Comparison of ENCODE assay signal across 9 cellular contexts in the genomic region with DNA sequence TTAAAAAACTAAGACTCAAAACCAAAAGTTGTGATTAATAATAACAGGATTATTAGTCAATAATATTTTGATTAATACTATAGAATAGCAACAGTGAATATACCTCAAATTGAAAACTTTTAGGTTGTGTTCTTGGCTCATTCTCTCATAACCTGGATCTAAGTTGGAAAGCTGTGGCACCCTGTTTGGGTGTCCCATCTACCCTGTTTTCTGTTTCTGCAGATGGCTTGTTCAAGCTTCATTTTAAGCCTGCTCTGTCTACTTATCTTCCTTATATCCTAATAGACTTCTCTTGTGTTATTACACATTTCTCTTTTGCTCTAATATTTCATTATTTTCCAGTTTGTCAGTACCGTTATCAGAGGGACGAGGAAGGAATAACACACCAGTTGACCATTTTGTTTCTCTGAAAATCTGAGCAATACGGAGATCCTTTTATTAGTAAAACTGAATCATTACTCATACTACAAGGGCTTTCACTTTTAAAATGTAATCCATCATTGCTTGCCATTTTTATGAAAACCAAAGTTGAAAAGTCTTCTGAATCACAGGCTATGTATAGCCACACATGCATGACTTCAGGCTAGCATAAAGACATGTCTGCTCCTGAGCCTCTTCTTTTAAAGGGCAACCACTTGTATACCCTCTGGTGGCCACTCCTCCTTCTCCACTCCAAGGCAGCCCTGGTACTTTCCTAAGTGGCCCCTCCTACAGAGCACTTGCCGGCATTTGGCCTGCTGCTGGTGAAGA. TPM values are rescaled to one million over a fixed set of nuclear protein-coding genes. Genes with fewer than 3 reads are reported as not detected.
DNase-seq lines count a peak whose midpoint lies in the region; ATAC-seq and TF ChIP-seq lines count a peak whose summit lies in the region.
"Had no signal": no experiment of that assay in that cellular context is flagged by ENCODE, and none has a peak within 500 bp of the region (broad histone marks: within the 10 kb centered on the region; RNA-seq: fewer than 3 reads in every experiment).

No MANE protein-coding gene starts in this region.

- CTCF ChIA-PET in Panc1 (lab: Charles Lee), result no interaction called here

- ATAC-seq in GM21723 (IDR thresholded peaks at IDR 0.05; ENCODE audit: unreplicated experiment) (peak; percentile 89), Panc1 (0 out of 2 replicates have a peak, but pooled peaks have one; percentile 56)

- in situ Hi-C loops in Panc1 (cut with HindIII; ENCODE audit: low pct_unique_long_range_greater_than_20kb, low sequenced_read_pairs), result no loop called here

- H3K36me3 ChIP-seq in Panc1 (ENCODE audit: control insufficient read depth, insufficient read depth, low read length) (peaks cover 28% of the 10 kb centered on the region), Peyer's patch (peaks cover 0 to 70% (median 0%) of the 10 kb centered on the region in 3 donors), WERI-Rb-1 (peaks cover 25% of the 10 kb centered on the region)

- peak; percentile 47 for DNase-seq in GM03348 (ENCODE audit: low spot score)
- no peak for DNase-seq in Panc1 (ENCODE audit: low read depth, low spot score)
- DNase-seq in iPS-NIHi11 (ENCODE audit: low spot score), result peak; percentile 28
- DNase-seq in Peyer's patch, result no peak
- DNase-seq in C1 segment of cervical spinal cord (lab: John Stamatoyannopoulos, UW), result no peak
- no peak for DNase-seq in WERI-Rb-1
- DNase-seq in cerebellar cortex (ENCODE audit: low spot score), result no peak

- H3K4me1 ChIP-seq in Panc1 (ENCODE audit: control insufficient read depth, insufficient read depth, low read length) (no peaks in the 10 kb centered on the region; the same call in 1 of the 2 replicates), Peyer's patch (peaks cover 0 to 5% (median 0%) of the 10 kb centered on the region in 4 donors)

- POLR2A ChIA-PET in Panc1 (lab: Charles Lee), result interaction anchor here (0.6 kb wide), 1 partner anchor 59 kb away, joined by 6 read pairs; no protein-coding TSS in a partner anchor

- TF ChIP-seq POLR2A in Peyer's patch (IDR thresholded peaks at IDR 0.05), result no peak

- intact Hi-C loops in Panc1 (cut with micrococcal nuclease; ENCODE audit: unreplicated experiment), result loop anchor here (5.0 to 10.0 kb wide), 3 partner anchors 77 to 275 kb away; a partner anchor contains a TSS

- no TSS peak for BruUV-seq in Panc1 (replicated peaks; lab: Mats Ljungman, UMichigan)

- H3K27ac ChIP-seq in Panc1 (ENCODE audit: low read length), result no peak overlapping the region
- H3K27ac ChIP-seq in Peyer's patch, result no peak overlapping the region
- no peak overlapping the region for H3K27ac ChIP-seq in WERI-Rb-1

- H3K4me3 ChIP-seq in Panc1 (ENCODE audit: low read depth in 2 of 2, low read length in 2 of 2) (no peak overlapping the region), Peyer's patch (no peak overlapping the region), WERI-Rb-1 (ENCODE audit: low read depth, low read length) (no peak overlapping the region)
- H3K4me3 ChIP-seq: lung had no signal

- H3K27me3 ChIP-seq in Panc1 (ENCODE audit: control insufficient read depth, insufficient read depth, low read length), result no peaks in the 10 kb centered on the region
- no peaks in the 10 kb centered on the region for H3K27me3 ChIP-seq in Peyer's patch
- H3K27me3 ChIP-seq in WERI-Rb-1 (ENCODE audit: insufficient read depth, low read depth, severe bottlenecking), result no peaks in the 10 kb centered on the region

- H3K9me3 ChIP-seq in Panc1 (ENCODE audit: control insufficient read depth, insufficient read depth, low read depth, low read length) (no peaks in the 10 kb centered on the region), Peyer's patch (no peaks in the 10 kb centered on the region), WERI-Rb-1 (ENCODE audit: severe bottlenecking) (no peaks in the 10 kb centered on the region)

- no peak for TF ChIP-seq CTCF in Panc1 (IDR thresholded peaks at IDR 0.05)
- no peak for TF ChIP-seq CTCF in Peyer's patch (IDR thresholded peaks at IDR 0.05)
- no peak for TF ChIP-seq CTCF in WERI-Rb-1 (IDR thresholded peaks at IDR 0.05; ENCODE audit: low read depth, low read length)

RNA-seq across cellular contexts. Expression of a gene that starts 22.3 kb away (rescaled TPM):
- total RNA-seq in Panc1 (2021; ENCODE audit: unreplicated experiment) (62.9 TPM), Peyer's patch (10 to 100 TPM; 26.6 to 33.8 (median 32.9) TPM)
- 34.9 TPM for polyA plus RNA-seq in Panc1 (2012; ENCODE audit: insufficient read length)

RNA-seq across cellular contexts. Expression of a gene that starts 22.4 kb away (rescaled TPM):
- total RNA-seq in Panc1 (2021; ENCODE audit: unreplicated experiment), result 37.0 TPM
- 32.5 TPM for polyA plus RNA-seq in Panc1 (2012; ENCODE audit: insufficient read length)
- total RNA-seq in Peyer's patch, result 10 to 100 TPM; 11.7 to 53.6 (median 17.0) TPM

RNA-seq across cellular contexts. Expression of a gene that starts 50.3 kb away (rescaled TPM):
- total RNA-seq in Panc1 (2021; ENCODE audit: unreplicated experiment) (15.9 TPM), Peyer's patch (10 to 100 TPM; 11.6 to 76.0 (median 35.2) TPM)
- polyA plus RNA-seq in Panc1 (2012; ENCODE audit: insufficient read length), result 5.4 TPM

Comparison
In these comparisons a context has a peak if more than half of its experiments do, and no peak if none do; other contexts are left out.
1. DNase-seq: peak in GM03348 (single experiment) and iPS-NIHi11 (single experiment); none in Panc1 (single experiment), Peyer's patch (0 of 3), C1 segment of cervical spinal cord (0 of 14), WERI-Rb-1 (single experiment) and cerebellar cortex (single experiment).